In genomic region chr9:129028192-129028966, GRCh38 we compare ENCODE assay signal across 8 cellular contexts. TPM values are rescaled to one million over a fixed set of nuclear protein-coding genes. Genes with fewer than 3 reads are reported as not detected.
A peak's percentile ranks its signal among the peaks of the same experiment; 100 is the strongest.
DNase-seq lines count a peak whose midpoint lies in the region; ATAC-seq and TF ChIP-seq lines count a peak whose summit lies in the region.

Gene SH3GLB2, minus strand, starts transcription at chr9:129028331. Its CDS starts 177 bp downstream, at chr9:129028154.

- H3K9me2 ChIP-seq in DOHH2 (replicated peaks; ENCODE audit: control insufficient read depth, low read length), result no peaks in the 10 kb centered on the region

- H3K36me3 ChIP-seq in DOHH2 (ENCODE audit: control insufficient read depth, low read length), result peaks cover under 1% of the 10 kb centered on the region

- peak within 1 kb of the TSS; percentile 70 for H3K27ac Mint-ChIP-seq in activated T-helper 2 cell treated with anti-CD3 and anti-CD28 coated beads, Interferon-gamma antibody, Interleukin-2, Interleukin-4, amounts not matched to agents 10 μg/mL and 5 μg/mL and 100 μg/mL, durations not matched to agents 14 hours and 24 hours and 36 hours
- peak within 1 kb of the TSS; percentile 51 to 90 (median 72) for H3K27ac Mint-ChIP-seq in nephron

- peak within 1 kb of the TSS; percentile 90 for H3K4me3 Mint-ChIP-seq in activated T-helper 2 cell treated with anti-CD3 and anti-CD28 coated beads, Interferon-gamma antibody, Interleukin-2, Interleukin-4, amounts not matched to agents 10 μg/mL and 5 μg/mL and 100 μg/mL, durations not matched to agents 14 hours and 24 hours and 36 hours (ENCODE audit: low read depth)
- H3K4me3 Mint-ChIP-seq in nephron, result peak within 1 kb of the TSS; percentile 83 to 90 (median 89)

- intact Hi-C loops in activated T-helper 2 cell treated with anti-CD3 and anti-CD28 coated beads, Interferon-gamma antibody, Interleukin-2, Interleukin-4, amounts not matched to agents 10 μg/mL and 5 μg/mL and 100 μg/mL, durations not matched to agents 14 hours and 24 hours and 36 hours (cut with micrococcal nuclease), result loop anchor here (1.0 to 10.0 kb wide), 2 partner anchors 8 to 344 kb away; partner anchors contain the start of genes MIGA2 and SET

- H3K4me3 ChIP-seq in DOHH2 (ENCODE audit: low read length), result peak within 1 kb of the TSS; percentile 93

- H3K4me1 ChIP-seq in DOHH2 (ENCODE audit: control insufficient read depth, low read length), result peaks cover 22% of the 10 kb centered on the region

- TF ChIP-seq CTCF in DOHH2 (IDR thresholded peaks at IDR 0.05; ENCODE audit: low read depth, low read length, poor library complexity, severe bottlenecking) (peak; percentile 70), nephron (IDR thresholded peaks at IDR 0.05; ENCODE audit: unreplicated experiment in 3 of 3) (peak; percentile 84 to 93 (median 86))

- peaks cover 41% of the 10 kb centered on the region for H3K79me2 ChIP-seq in DOHH2 (ENCODE audit: control insufficient read depth, low read length)

- H3K27me3 Mint-ChIP-seq in activated T-helper 2 cell treated with anti-CD3 and anti-CD28 coated beads, Interferon-gamma antibody, Interleukin-2, Interleukin-4, amounts not matched to agents 10 μg/mL and 5 μg/mL and 100 μg/mL, durations not matched to agents 14 hours and 24 hours and 36 hours (ENCODE audit: low read depth), result no peaks in the 10 kb centered on the region
- peaks cover 4% of the 10 kb centered on the region for H3K27me3 Mint-ChIP-seq in nephron (ENCODE audit: low read depth)

- no peaks in the 10 kb centered on the region for H3K36me3 Mint-ChIP-seq in activated T-helper 2 cell treated with anti-CD3 and anti-CD28 coated beads, Interferon-gamma antibody, Interleukin-2, Interleukin-4, amounts not matched to agents 10 μg/mL and 5 μg/mL and 100 μg/mL, durations not matched to agents 14 hours and 24 hours and 36 hours (ENCODE audit: low read depth)
- H3K36me3 Mint-ChIP-seq in nephron (ENCODE audit: low read depth), result no peaks in the 10 kb centered on the region

- DNase-seq in Kasumi-1 (lab: John Stamatoyannopoulos, UW) (peak; percentile 81 to 84), RPMI8226 (peak; percentile 94), fibroblast of peridontal ligament (ENCODE audit: extremely low read depth) (peak; percentile 93)
- peak; percentile 87 for DNase-seq in activated T-helper 2 cell treated with anti-CD3 and anti-CD28 coated beads, Interferon-gamma antibody, Interleukin-2, Interleukin-4, amounts not matched to agents 10 μg/mL and 5 μg/mL and 100 μg/mL, durations not matched to agents 14 hours and 24 hours and 36 hours (ENCODE audit: low spot score)
- DNase-seq in stimulated activated naive CD8-positive, alpha-beta T cell treated with anti-CD3 and anti-CD28 coated beads, Interleukin-15, Interleukin-2, amounts not matched to agents 100 U/mL and 50 U/mL, for 24 hours, result peak; percentile 98

- no peaks in the 10 kb centered on the region for H3K27me3 ChIP-seq in DOHH2 (ENCODE audit: control insufficient read depth, low read length)

- ATAC-seq in GM21825 (IDR thresholded peaks at IDR 0.05; ENCODE audit: unreplicated experiment), result peak; percentile 70
- ATAC-seq in stimulated activated naive CD8-positive, alpha-beta T cell treated with anti-CD3 and anti-CD28 coated beads, Interleukin-15, Interleukin-2, amounts not matched to agents 100 U/mL and 50 U/mL, for 24 hours, result peak; percentile 90

- no peaks in the 10 kb centered on the region for H3K9me3 ChIP-seq in DOHH2 (ENCODE audit: control insufficient read depth, insufficient read depth, low read length)

- peak within 1 kb of the TSS; percentile 95 for H3K4me2 ChIP-seq in DOHH2 (ENCODE audit: low read length)

- H3K4me1 Mint-ChIP-seq in activated T-helper 2 cell treated with anti-CD3 and anti-CD28 coated beads, Interferon-gamma antibody, Interleukin-2, Interleukin-4, amounts not matched to agents 10 μg/mL and 5 μg/mL and 100 μg/mL, durations not matched to agents 14 hours and 24 hours and 36 hours (ENCODE audit: low read depth), result peaks cover 3% of the 10 kb centered on the region
- H3K4me1 Mint-ChIP-seq in nephron, result peaks cover 35% of the 10 kb centered on the region

- H4K20me1 ChIP-seq in DOHH2 (ENCODE audit: control insufficient read depth, insufficient read depth, low read depth, low read length), result peaks cover 11% of the 10 kb centered on the region; the same call in 1 of the 2 replicates

- H3K27ac ChIP-seq in DOHH2 (ENCODE audit: low read depth, low read length), result 0 out of 2 replicates have a peak within 1 kb of the TSS, but pooled peaks have one; percentile 8

- H3K9me3 Mint-ChIP-seq in activated T-helper 2 cell treated with anti-CD3 and anti-CD28 coated beads, Interferon-gamma antibody, Interleukin-2, Interleukin-4, amounts not matched to agents 10 μg/mL and 5 μg/mL and 100 μg/mL, durations not matched to agents 14 hours and 24 hours and 36 hours, result no peaks in the 10 kb centered on the region
- no peaks in the 10 kb centered on the region for H3K9me3 Mint-ChIP-seq in nephron

- no peaks in the 10 kb centered on the region for H3F3A ChIP-seq in DOHH2 (ENCODE audit: control insufficient read depth, insufficient read depth)

RNA-seq across cellular contexts. Expression of gene SH3GLB2, which starts in this region (rescaled TPM):
- total RNA-seq in activated T-helper 2 cell treated with anti-CD3 and anti-CD28 coated beads, Interferon-gamma antibody, Interleukin-2, Interleukin-4, amounts not matched to agents 10 μg/mL and 5 μg/mL and 100 μg/mL, durations not matched to agents 14 hours and 24 hours and 36 hours, result 71.5 and 73.4 TPM in 2 replicates

Comparison
In these comparisons a context has a peak if more than half of its experiments do, and no peak if none do; other contexts are left out.
1. Peak in every context shown above with its lines: DNase-seq, ATAC-seq, H3K4me3 ChIP-seq and H3K27ac ChIP-seq.